16 cellular contexts compared by ENCODE assay signal in genomic region chr6:126947070-126947469, GRCh38.
DNase-seq lines count a peak whose midpoint lies in the region; ATAC-seq and TF ChIP-seq lines count a peak whose summit lies in the region.
"Had no signal": no experiment of that assay in that cellular context is flagged by ENCODE, and none has a peak within 500 bp of the region (broad histone marks: within the 10 kb centered on the region; RNA-seq: fewer than 3 reads in every experiment).

No MANE protein-coding gene starts in this region.

- TF ChIP-seq POLR2A in gastrocnemius medialis (IDR thresholded peaks at IDR 0.05) = no peak

- no peaks in the 10 kb centered on the region for H3K9me3 Mint-ChIP-seq in activated CD8-positive, alpha-beta T cell treated with anti-CD3 and anti-CD28 coated beads, Interleukin-2, amount 10 ng/mL, durations not matched to agents 7 days and 5 days (ENCODE audit: insufficient read depth)
- H3K9me3 Mint-ChIP-seq: activated naive CD8-positive, alpha-beta T cell treated with anti-CD3 and anti-CD28 coated beads, Interleukin-2, amount 10 ng/mL, durations not matched to agents 7 days and 5 days had no signal

- H2AFZ ChIP-seq in PC-3 (ENCODE audit: low read length) = no peak overlapping the region

- no peaks in the 10 kb centered on the region for H3K27me3 ChIP-seq in gastrocnemius medialis
- H3K27me3 ChIP-seq in PC-3 (ENCODE audit: low read length) = no peaks in the 10 kb centered on the region
- H3K27me3 ChIP-seq: Peyer's patch had no signal

- TF ChIP-seq CTCF in AG10803 (conservative IDR thresholded peaks at IDR 0.05; ENCODE audit: low read length) (no peak), gastrocnemius medialis (IDR thresholded peaks at IDR 0.05 in 4 of 5, conservative IDR thresholded peaks at IDR 0.05 in 1 of 5) (no peak), PC-3 (conservative IDR thresholded peaks at IDR 0.05; ENCODE audit: low read depth, low read length) (no peak)

- in situ Hi-C loops in SK-MEL-5 (cut with HindIII; ENCODE audit: low pct_unique_long_range_greater_than_20kb, low sequenced_read_pairs) (no loop called here), gastrocnemius medialis (cut with MboI; ENCODE audit: low sequenced_read_pairs in 4 of 4) (no loop called here)

- peaks cover 19 to 23% of the 10 kb centered on the region in 2 donors for H3K4me1 ChIP-seq in gastrocnemius medialis
- no peaks in the 10 kb centered on the region for H3K4me1 ChIP-seq in PC-3 (ENCODE audit: insufficient read depth, low read length)
- H3K4me1 ChIP-seq: Peyer's patch had no signal

- H3K36me3 ChIP-seq in gastrocnemius medialis (no peaks in the 10 kb centered on the region), PC-3 (ENCODE audit: low read depth, low read length) (no peaks in the 10 kb centered on the region)
- H3K36me3 ChIP-seq: Peyer's patch had no signal

- H3K9me3 ChIP-seq in gastrocnemius medialis (no peaks in the 10 kb centered on the region), PC-3 (ENCODE audit: low read length) (no peaks in the 10 kb centered on the region)
- H3K9me3 ChIP-seq: Peyer's patch had no signal

- H3K4me2 ChIP-seq in PC-3 (ENCODE audit: low read length) = no peak overlapping the region

- H3K36me3 Mint-ChIP-seq in activated CD8-positive, alpha-beta T cell treated with anti-CD3 and anti-CD28 coated beads, Interleukin-2, amount 10 ng/mL, durations not matched to agents 7 days and 5 days (ENCODE audit: low read depth) = no peaks in the 10 kb centered on the region
- H3K36me3 Mint-ChIP-seq: activated CD8-positive, alpha-beta memory T cell treated with anti-CD3 and anti-CD28 coated beads, Interleukin-2, amount 10 ng/mL, durations not matched to agents 7 days and 5 days; activated naive CD8-positive, alpha-beta T cell treated with anti-CD3 and anti-CD28 coated beads, Interleukin-2, amount 10 ng/mL, durations not matched to agents 7 days and 5 days; CD8-positive, alpha-beta memory T cell had no signal

- H3K27ac ChIP-seq in gastrocnemius medialis = peak overlapping the region; percentile 39 to 54 (median 44)
- no peak overlapping the region for H3K27ac ChIP-seq in PC-3 (ENCODE audit: low read length)
- H3K27ac ChIP-seq: Peyer's patch had no signal

- BruUV-seq in PC-3 (replicated peaks; lab: Mats Ljungman, UMichigan) = no TSS peak

- no peaks in the 10 kb centered on the region for H3K9me2 ChIP-seq in PC-3 (replicated peaks; ENCODE audit: low read length)

- H3K4me3 ChIP-seq in AG10803 (ENCODE audit: low read length) (no peak overlapping the region), gastrocnemius medialis (no peak overlapping the region), PC-3 (ENCODE audit: low read length) (no peak overlapping the region)
- H3K4me3 ChIP-seq: Peyer's patch had no signal

- no peaks in the 10 kb centered on the region for H4K20me1 ChIP-seq in PC-3 (ENCODE audit: low read length)

- CTCF ChIA-PET in activated CD8-positive, alpha-beta T cell treated with anti-CD3 and anti-CD28 coated beads, Interleukin-2, amount 10 ng/mL, durations not matched to agents 7 days and 5 days (lab: Charles Lee) = no interaction called here
- CTCF ChIA-PET in PC-3 (lab: Charles Lee) = no interaction called here

- DNase-seq in AG10803 (ENCODE audit: low read depth) (peak; percentile 8), SK-MEL-5 (ENCODE audit: low read depth, low spot score) (peak; percentile 1), foreskin melanocyte (peak; percentile 20), gastrocnemius medialis (peak; percentile 40 to 73), T-helper 2 cell (no peak), PC-3 (no peak)
- DNase-seq in activated CD8-positive, alpha-beta T cell treated with anti-CD3 and anti-CD28 coated beads, Interleukin-2, amount 10 ng/mL, durations not matched to agents 7 days and 5 days = no peak
- no peak for DNase-seq in activated naive CD4-positive, alpha-beta T cell treated with anti-CD3 and anti-CD28 coated beads, Interleukin-2, amount 50 U/mL, for 16 hours
- DNase-seq: activated CD8-positive, alpha-beta memory T cell treated with anti-CD3 and anti-CD28 coated beads, Interleukin-2, amount 10 ng/mL, durations not matched to agents 7 days and 5 days; activated naive CD8-positive, alpha-beta T cell treated with anti-CD3 and anti-CD28 coated beads, Interleukin-2, amount 10 ng/mL, durations not matched to agents 7 days and 5 days; CD8-positive, alpha-beta memory T cell; NCI-H774; stimulated activated CD4-positive, alpha-beta T cell treated with anti-CD3 and anti-CD28 coated beads, Interleukin-4, amount 100 ng/mL, for 4 hours; T1000 had no signal

- H3K9ac ChIP-seq in PC-3 (ENCODE audit: low read length) = no peak overlapping the region

- no peak overlapping the region for H3K4me3 Mint-ChIP-seq in activated CD8-positive, alpha-beta T cell treated with anti-CD3 and anti-CD28 coated beads, Interleukin-2, amount 10 ng/mL, durations not matched to agents 7 days and 5 days
- H3K4me3 Mint-ChIP-seq: activated CD8-positive, alpha-beta memory T cell treated with anti-CD3 and anti-CD28 coated beads, Interleukin-2, amount 10 ng/mL, durations not matched to agents 7 days and 5 days; activated naive CD8-positive, alpha-beta T cell treated with anti-CD3 and anti-CD28 coated beads, Interleukin-2, amount 10 ng/mL, durations not matched to agents 7 days and 5 days; CD8-positive, alpha-beta memory T cell had no signal

- no peaks in the 10 kb centered on the region for H3K79me2 ChIP-seq in PC-3 (ENCODE audit: low read length)

- H3K27ac Mint-ChIP-seq in activated CD8-positive, alpha-beta T cell treated with anti-CD3 and anti-CD28 coated beads, Interleukin-2, amount 10 ng/mL, durations not matched to agents 7 days and 5 days = no peak overlapping the region
- H3K27ac Mint-ChIP-seq: activated CD8-positive, alpha-beta memory T cell treated with anti-CD3 and anti-CD28 coated beads, Interleukin-2, amount 10 ng/mL, durations not matched to agents 7 days and 5 days; activated naive CD8-positive, alpha-beta T cell treated with anti-CD3 and anti-CD28 coated beads, Interleukin-2, amount 10 ng/mL, durations not matched to agents 7 days and 5 days had no signal

- intact Hi-C loops in gastrocnemius medialis (cut with DNase I; ENCODE audit: low total_unique reads) (no loop called here), PC-3 (cut with micrococcal nuclease) (no loop called here)

- no peaks in the 10 kb centered on the region for H3K27me3 Mint-ChIP-seq in activated CD8-positive, alpha-beta T cell treated with anti-CD3 and anti-CD28 coated beads, Interleukin-2, amount 10 ng/mL, durations not matched to agents 7 days and 5 days (ENCODE audit: low read depth)
- H3K27me3 Mint-ChIP-seq: activated CD8-positive, alpha-beta memory T cell treated with anti-CD3 and anti-CD28 coated beads, Interleukin-2, amount 10 ng/mL, durations not matched to agents 7 days and 5 days; activated naive CD8-positive, alpha-beta T cell treated with anti-CD3 and anti-CD28 coated beads, Interleukin-2, amount 10 ng/mL, durations not matched to agents 7 days and 5 days; CD8-positive, alpha-beta memory T cell had no signal

- H3K4me1 Mint-ChIP-seq in activated CD8-positive, alpha-beta T cell treated with anti-CD3 and anti-CD28 coated beads, Interleukin-2, amount 10 ng/mL, durations not matched to agents 7 days and 5 days (ENCODE audit: low read depth) = no peaks in the 10 kb centered on the region
- H3K4me1 Mint-ChIP-seq: activated CD8-positive, alpha-beta memory T cell treated with anti-CD3 and anti-CD28 coated beads, Interleukin-2, amount 10 ng/mL, durations not matched to agents 7 days and 5 days; activated naive CD8-positive, alpha-beta T cell treated with anti-CD3 and anti-CD28 coated beads, Interleukin-2, amount 10 ng/mL, durations not matched to agents 7 days and 5 days; CD8-positive, alpha-beta memory T cell had no signal

- ATAC-seq in gastrocnemius medialis (peak; percentile 81 to 87), PC-3 (no peak)
- ATAC-seq in activated CD8-positive, alpha-beta T cell treated with anti-CD3 and anti-CD28 coated beads, Interleukin-2, amount 10 ng/mL, durations not matched to agents 7 days and 5 days = no peak
- ATAC-seq: activated CD8-positive, alpha-beta memory T cell treated with anti-CD3 and anti-CD28 coated beads, Interleukin-2, amount 10 ng/mL, durations not matched to agents 7 days and 5 days; SK-N-SH treated with all-trans-retinoic acid at 6 μM for 48 hours had no signal

- no peaks in the 10 kb centered on the region for H3F3A ChIP-seq in PC-3 (ENCODE audit: low read length, unreplicated experiment)

- POLR2A ChIA-PET in activated CD8-positive, alpha-beta T cell treated with anti-CD3 and anti-CD28 coated beads, Interleukin-2, amount 10 ng/mL, durations not matched to agents 7 days and 5 days (lab: Charles Lee) = no interaction called here
- POLR2A ChIA-PET in PC-3 (lab: Charles Lee; ENCODE audit: unreplicated experiment) = no interaction called here

Comparison
In these comparisons a context has a peak if more than half of its experiments do, and no peak if none do; other contexts are left out.
1. DNase-seq: peak in AG10803 (single experiment), SK-MEL-5 (single experiment), foreskin melanocyte (single experiment) and gastrocnemius medialis (2 of 2); none in activated CD8-positive, alpha-beta T cell treated with anti-CD3 and anti-CD28 coated beads, Interleukin-2, amount 10 ng/mL, durations not matched to agents 7 days and 5 days (single experiment), T-helper 2 cell (0 of 5), PC-3 (single experiment) and activated naive CD4-positive, alpha-beta T cell treated with anti-CD3 and anti-CD28 coated beads, Interleukin-2, amount 50 U/mL, for 16 hours (single experiment).
2. ATAC-seq: peak in gastrocnemius medialis (2 of 2); none in activated CD8-positive, alpha-beta T cell treated with anti-CD3 and anti-CD28 coated beads, Interleukin-2, amount 10 ng/mL, durations not matched to agents 7 days and 5 days (single experiment) and PC-3 (single experiment).